18 cellular contexts compared by ENCODE assay signal in the genomic region with DNA sequence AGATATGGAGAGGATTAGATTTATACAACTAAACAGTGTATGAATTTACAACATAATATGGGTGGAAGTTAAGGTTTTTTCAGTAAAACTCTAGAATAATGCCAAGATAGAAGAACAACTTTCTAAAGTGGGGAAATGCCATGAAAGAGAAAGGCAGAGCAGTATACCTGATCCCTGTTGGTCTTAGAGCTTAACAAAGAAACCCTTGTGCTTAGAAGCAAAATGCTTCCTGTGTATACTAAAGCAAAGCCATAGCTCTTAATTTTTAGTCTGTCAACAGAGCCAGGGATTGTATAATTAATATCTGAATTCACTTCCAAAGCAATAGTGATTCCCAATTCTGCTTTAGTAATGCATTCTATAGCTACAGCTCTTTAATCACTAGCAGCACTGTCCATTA. TPM values are rescaled to one million over a fixed set of nuclear protein-coding genes. Genes with fewer than 3 reads are reported as not detected.
DNase-seq lines count a peak whose midpoint lies in the region; ATAC-seq, FAIRE-seq and TF ChIP-seq lines count a peak whose summit lies in the region.
"Had no signal": no experiment of that assay in that cellular context is flagged by ENCODE, and none has a peak within 500 bp of the region (broad histone marks: within the 10 kb centered on the region; RNA-seq: fewer than 3 reads in every experiment).

No MANE protein-coding gene starts in this region.

- no peak overlapping the region for H4K91ac ChIP-seq in H1 (replicated peaks; ENCODE audit: insufficient read length, low read length)

- H3K79me1 ChIP-seq in H1 (ENCODE audit: low read depth, low read length): no peaks in the 10 kb centered on the region; the same call in 1 of the 2 replicates

- no peak overlapping the region for H4K8ac ChIP-seq in H1 (ENCODE audit: extremely low read depth, insufficient read depth, low read length)

- no peak overlapping the region for H3K23ac ChIP-seq in H1 (ENCODE audit: insufficient read length)

- no peak overlapping the region for H2BK15ac ChIP-seq in H1 (ENCODE audit: low read length)

- H2BK12ac ChIP-seq in H1 (ENCODE audit: low read depth, low read length): no peak overlapping the region

- in situ Hi-C loops in HepG2 (cut with HindIII; ENCODE audit: extremely low pct_ligation_motif_present, low pct_unique_long_range_greater_than_20kb): no loop called here

- no TSS peak for BruUV-seq in HepG2 (replicated peaks; lab: Mats Ljungman, UMichigan)

- peak; percentile 79 for ATAC-seq in HepG2
- no peak for ATAC-seq in right lobe of liver
- ATAC-seq in effector memory CD8-positive, alpha-beta T cell (replicated peaks): no peak
- ATAC-seq in CD8-positive, alpha-beta T cell: no peak

- H2AK5ac ChIP-seq in H1 (ENCODE audit: low read depth, low read length): no peak overlapping the region

- no peak for TF ChIP-seq RAD21 in HepG2 (CRISPR knock-in tag; IDR thresholded peaks at IDR 0.05)
- TF ChIP-seq RAD21 in H1 (IDR thresholded peaks at IDR 0.05 in 1 of 2, conservative IDR thresholded peaks at IDR 0.05 in 1 of 2; ENCODE audit: low read depth in 2 of 2, low read length in 2 of 2): no peak

- DNase-seq in HepG2 (ENCODE audit: low spot score) (peak; percentile 35), right lobe of liver (no peak), H1 (ENCODE audit: low read depth in 1 of 2, low spot score in 2 of 2) (no peak), tibial artery (no peak), DMS153 (lab: John Stamatoyannopoulos, UW) (no peak)
- no peak for DNase-seq in effector memory CD8-positive, alpha-beta T cell
- no peak for DNase-seq in CD8-positive, alpha-beta T cell
- DNase-seq: 8988T; BE2C; C1 segment of cervical spinal cord; CD4-positive, CD25-positive, alpha-beta regulatory T cell; DMS79 treated with DMSO at 0.1 percent for 48 hours; GF-D8; GOT3; Kasumi-1; KG1 had no signal

- TF ChIP-seq POLR2A in HepG2 (IDR thresholded peaks at IDR 0.05; ENCODE audit: insufficient read depth in 1 of 2, low read depth in 2 of 2, low read length in 2 of 2) (no peak), right lobe of liver (IDR thresholded peaks at IDR 0.05) (no peak), H1 (IDR thresholded peaks at IDR 0.05; ENCODE audit: control extremely low read depth in 1 of 2, low read depth in 2 of 2, low read length in 2 of 2) (no peak)

- H3K79me2 ChIP-seq in HepG2 (ENCODE audit: insufficient read depth, low read length): peaks cover 36% of the 10 kb centered on the region
- peaks cover 3 to 79% of the 10 kb centered on the region in 2 experiments; a peak in 3 of 4 replicates for H3K79me2 ChIP-seq in H1 (ENCODE audit: control insufficient read depth in 1 of 2, insufficient read depth in 2 of 2, low read length in 2 of 2)

- H4K20me1 ChIP-seq in HepG2 (ENCODE audit: insufficient read depth, low read length) (no peaks in the 10 kb centered on the region), H1 (replicated peaks in 1 of 2; ENCODE audit: control insufficient read depth in 1 of 2, insufficient read depth in 2 of 2, low read length in 2 of 2) (no peaks in the 10 kb centered on the region)

- TF ChIP-seq EP300 in HepG2 (IDR thresholded peaks at IDR 0.05; ENCODE audit: low read depth in 2 of 2, low read length in 2 of 2) (no peak), HepG2 (CRISPR knock-in tag; IDR thresholded peaks at IDR 0.05; ENCODE audit: borderline replicate concordance) (no peak), H1 (IDR thresholded peaks at IDR 0.05; ENCODE audit: borderline replicate concordance in 1 of 2, low read depth in 2 of 2, low read length in 2 of 2) (no peak)

- H3K4me2 ChIP-seq in HepG2 (ENCODE audit: low read depth, low read length): peak overlapping the region; percentile 44; the same call in 1 of the 2 replicates
- no peak overlapping the region for H3K4me2 ChIP-seq in H1 (ENCODE audit: insufficient read depth in 1 of 2, low read depth in 2 of 2, low read length in 2 of 2)

- no peak overlapping the region for H3K18ac ChIP-seq in H1 (ENCODE audit: extremely low read depth, low read length)

- H3K9me3 ChIP-seq in HepG2 (ENCODE audit: low read length) (no peaks in the 10 kb centered on the region), right lobe of liver (no peaks in the 10 kb centered on the region), HUES6 (ENCODE audit: control insufficient read depth, insufficient read depth, low read depth, low read length) (peaks cover 8% of the 10 kb centered on the region; the same call in 1 of the 2 replicates), H1 (ENCODE audit: insufficient read depth in 2 of 2, low read depth in 1 of 2, low read length in 1 of 2) (peaks cover 0 to 3% of the 10 kb centered on the region in 2 experiments; a peak in 1 of 4 replicates), tibial artery (no peaks in the 10 kb centered on the region)
- H3K9me3 ChIP-seq in CD8-positive, alpha-beta T cell (ENCODE audit: low read length): no peaks in the 10 kb centered on the region
- H3K9me3 ChIP-seq: BE2C, HAP-1 had no signal

- H3K27ac ChIP-seq in HepG2 (ENCODE audit: extremely low read length, insufficient read depth, low read length) (peak overlapping the region; percentile 22), right lobe of liver (no peak overlapping the region), HUES6 (ENCODE audit: low read depth, low read length) (peak overlapping the region; percentile 4; the same call in 1 of the 2 replicates), H1 (ENCODE audit: low read depth, low read length) (no peak overlapping the region), tibial artery (no peak overlapping the region)
- no peak overlapping the region for H3K27ac ChIP-seq in CD8-positive, alpha-beta T cell (ENCODE audit: low read depth, low read length)

- H3K4ac ChIP-seq in H1 (replicated peaks; ENCODE audit: insufficient read length, low read depth, low read length): no peak overlapping the region

- H4K5ac ChIP-seq in H1 (ENCODE audit: insufficient read length, low read depth, low read length): peak overlapping the region; percentile 54

- H2BK20ac ChIP-seq in H1 (ENCODE audit: low read length): no peak overlapping the region

- intact Hi-C loops in HepG2 (cut with micrococcal nuclease; ENCODE audit: unreplicated experiment) (no loop called here), right lobe of liver (cut with DNase I) (no loop called here), tibial artery (cut with DNase I; ENCODE audit: low total_unique reads) (no loop called here)
- intact Hi-C loops in CD8-positive, alpha-beta T cell (cut with DNase I, micrococcal nuclease): no loop called here

- TF ChIP-seq CTCF in HepG2 (CRISPR knock-in tag; IDR thresholded peaks at IDR 0.05): no peak
- no peak for TF ChIP-seq CTCF in right lobe of liver (IDR thresholded peaks at IDR 0.05)
- no peak for TF ChIP-seq CTCF in H1 (IDR thresholded peaks at IDR 0.05; ENCODE audit: control extremely low read depth in 1 of 3, insufficient read depth in 1 of 3, low read depth in 1 of 3, low read length in 3 of 3)
- no peak for TF ChIP-seq CTCF in tibial artery (IDR thresholded peaks at IDR 0.05)
- TF ChIP-seq CTCF in CD8-positive, alpha-beta T cell (IDR thresholded peaks at IDR 0.05): no peak

- H3K4me1 ChIP-seq in HepG2 (ENCODE audit: insufficient read depth, low read length) (peaks cover 38% of the 10 kb centered on the region), right lobe of liver (peaks cover 0 to 5% (median 2%) of the 10 kb centered on the region in 4 donors), HUES6 (ENCODE audit: control insufficient read depth, insufficient read depth, low read length) (peaks cover 24% of the 10 kb centered on the region), H1 (replicated peaks in 1 of 4; ENCODE audit: control insufficient read depth in 3 of 4, insufficient read depth in 4 of 4, low read length in 3 of 4) (peaks cover 1 to 14% (median 9%) of the 10 kb centered on the region in 4 experiments; a peak in 4 of 7 replicates), tibial artery (peaks cover 0 to 49% (median 5%) of the 10 kb centered on the region in 4 donors)
- H3K4me1 ChIP-seq in CD8-positive, alpha-beta T cell (ENCODE audit: insufficient read depth, low read length): no peaks in the 10 kb centered on the region
- H3K4me1 ChIP-seq: BE2C had no signal

- H3K4me3 ChIP-seq in HepG2 (replicated peaks in 1 of 3; ENCODE audit: insufficient read depth in 1 of 3, low read depth in 2 of 3, low read length in 3 of 3): no peak overlapping the region
- H3K4me3 ChIP-seq in right lobe of liver: no peak overlapping the region
- no peak overlapping the region for H3K4me3 ChIP-seq in HUES6 (ENCODE audit: low read depth, low read length)
- H3K4me3 ChIP-seq in H1 (ENCODE audit: extremely low read depth in 1 of 4, insufficient read depth in 2 of 4, low read depth in 3 of 4, low read length in 4 of 4): no peak overlapping the region
- no peak overlapping the region for H3K4me3 ChIP-seq in tibial artery
- no peak overlapping the region for H3K4me3 ChIP-seq in CD8-positive, alpha-beta T cell (ENCODE audit: low read depth, low read length)
- H3K4me3 ChIP-seq: HAP-1 had no signal

- no peak overlapping the region for H2BK120ac ChIP-seq in H1 (replicated peaks; ENCODE audit: low read depth, low read length)

- POLR2A ChIA-PET in HepG2 (lab: Yijun Ruan, JAX) (interaction anchor here (2.7 kb wide), 1 partner anchor 14 kb away, joined by 9 read pairs; a partner anchor contains a TSS), H1 (lab: Charles Lee; ENCODE audit: partially characterized antibody) (interaction anchor here (0.6 to 4.0 kb wide), 3 partner anchors 11 to 17 kb away, joined by 3 to 25 read pairs (median 4); a partner anchor contains a TSS)
- POLR2A ChIA-PET in CD8-positive, alpha-beta T cell (lab: Charles Lee): interaction anchor here (0.5 to 0.6 kb wide), 2 partner anchors 14 to 166 kb away, joined by 3 read pairs; a partner anchor contains a TSS

- H3K27me3 Mint-ChIP-seq in effector memory CD8-positive, alpha-beta T cell: no peaks in the 10 kb centered on the region
- H3K27me3 Mint-ChIP-seq in CD8-positive, alpha-beta T cell (ENCODE audit: low read depth): no peaks in the 10 kb centered on the region
- H3K27me3 Mint-ChIP-seq: CD4-positive, CD25-positive, alpha-beta regulatory T cell had no signal

- no peak overlapping the region for H2AFZ ChIP-seq in HepG2 (ENCODE audit: low read length)
- H2AFZ ChIP-seq in H1 (ENCODE audit: low read length): no peak overlapping the region

- no peak overlapping the region for H3K56ac ChIP-seq in H1 (replicated peaks; ENCODE audit: insufficient read length, low read depth, low read length)

- CTCF ChIA-PET in HepG2 (lab: Yijun Ruan, JAX; ENCODE audit: low intra/inter-chr PET ratio, low total read pairs): no interaction called here
- CTCF ChIA-PET in H1 (lab: Charles Lee; ENCODE audit: partially characterized antibody): interaction anchor here (0.7 to 0.9 kb wide), 2 partner anchors 11 to 24 kb away, joined by 3 read pairs; no protein-coding TSS in a partner anchor
- CTCF ChIA-PET in CD8-positive, alpha-beta T cell (lab: Charles Lee): interaction anchor here (1.0 to 1.7 kb wide), 2 partner anchors 107 to 156 kb away, joined by 4 to 5 read pairs; no protein-coding TSS in a partner anchor

- H3K4me3 Mint-ChIP-seq in effector memory CD8-positive, alpha-beta T cell: no peak overlapping the region
- H3K4me3 Mint-ChIP-seq in CD8-positive, alpha-beta T cell: no peak overlapping the region
- H3K4me3 Mint-ChIP-seq: CD4-positive, CD25-positive, alpha-beta regulatory T cell had no signal

- no peaks in the 10 kb centered on the region; a peak in 1 of 5 replicates for H3K36me3 ChIP-seq in HepG2 (replicated peaks in 1 of 2; ENCODE audit: control insufficient read depth in 1 of 2, insufficient read depth in 2 of 2, low read length in 2 of 2)
- H3K36me3 ChIP-seq in right lobe of liver: no peaks in the 10 kb centered on the region
- peaks cover 14% of the 10 kb centered on the region for H3K36me3 ChIP-seq in HUES6 (ENCODE audit: control insufficient read depth, insufficient read depth, low read length)
- no peaks in the 10 kb centered on the region; a peak in 1 of 8 replicates for H3K36me3 ChIP-seq in H1 (ENCODE audit: control insufficient read depth in 2 of 4, insufficient read depth in 4 of 4, low read length in 3 of 4)
- H3K36me3 ChIP-seq in tibial artery: no peaks in the 10 kb centered on the region
- no peaks in the 10 kb centered on the region for H3K36me3 ChIP-seq in CD8-positive, alpha-beta T cell (ENCODE audit: insufficient read depth, low read length)
- H3K36me3 ChIP-seq: BE2C, HAP-1 had no signal

- H2BK5ac ChIP-seq in H1 (ENCODE audit: low read depth, low read length): no peak overlapping the region

- no peaks in the 10 kb centered on the region for H3K9me3 Mint-ChIP-seq in effector memory CD8-positive, alpha-beta T cell
- H3K9me3 Mint-ChIP-seq in CD8-positive, alpha-beta T cell: no peaks in the 10 kb centered on the region
- H3K9me3 Mint-ChIP-seq: CD4-positive, CD25-positive, alpha-beta regulatory T cell had no signal

- FAIRE-seq in HepG2 (lab: Jason Lieb, UNC) (no peak), H1 (lab: Jason Lieb, UNC) (no peak)

- H3K14ac ChIP-seq in H1 (ENCODE audit: insufficient read length): no peak overlapping the region

- H3K4me1 Mint-ChIP-seq in effector memory CD8-positive, alpha-beta T cell (ENCODE audit: low read depth in 2 of 2): peaks cover 2 to 8% of the 10 kb centered on the region in 2 donors
- peaks cover 10% of the 10 kb centered on the region for H3K4me1 Mint-ChIP-seq in CD8-positive, alpha-beta T cell (ENCODE audit: low read depth)

- H3K9ac ChIP-seq in HepG2 (ENCODE audit: insufficient read depth, low read depth, low read length): no peak overlapping the region
- H3K9ac ChIP-seq in HUES6 (ENCODE audit: low read length): no peak overlapping the region
- H3K9ac ChIP-seq in H1 (replicated peaks in 1 of 4; ENCODE audit: extremely low read depth in 1 of 4, low read depth in 3 of 4, low read length in 3 of 4): no peak overlapping the region

- no peaks in the 10 kb centered on the region for H3K23me2 ChIP-seq in H1 (ENCODE audit: low read depth, low read length)

- no peak overlapping the region for H3K27ac Mint-ChIP-seq in effector memory CD8-positive, alpha-beta T cell
- H3K27ac Mint-ChIP-seq in CD8-positive, alpha-beta T cell: no peak overlapping the region
- H3K27ac Mint-ChIP-seq: CD4-positive, CD25-positive, alpha-beta regulatory T cell had no signal

- H3K36me3 Mint-ChIP-seq in effector memory CD8-positive, alpha-beta T cell (ENCODE audit: insufficient read depth): peaks cover 8% of the 10 kb centered on the region
- H3K36me3 Mint-ChIP-seq in CD8-positive, alpha-beta T cell: peaks cover 17% of the 10 kb centered on the region

- H3K27me3 ChIP-seq in HepG2 (ENCODE audit: control insufficient read depth in 1 of 2, insufficient read depth in 2 of 2, low read length in 2 of 2) (no peaks in the 10 kb centered on the region), right lobe of liver (no peaks in the 10 kb centered on the region), HUES6 (ENCODE audit: control insufficient read depth, insufficient read depth, low read length) (no peaks in the 10 kb centered on the region), H1 (replicated peaks in 1 of 4; ENCODE audit: control insufficient read depth in 3 of 4, extremely low read depth in 1 of 4, insufficient read depth in 3 of 4, low read length in 3 of 4) (no peaks in the 10 kb centered on the region), tibial artery (no peaks in the 10 kb centered on the region)
- H3K27me3 ChIP-seq in CD8-positive, alpha-beta T cell (ENCODE audit: insufficient read depth, low read length): no peaks in the 10 kb centered on the region
- H3K27me3 ChIP-seq: BE2C had no signal

RNA-seq across cellular contexts. Expression of a gene that starts 14.4 kb away (rescaled TPM):
- total RNA-seq in HepG2 (2016; rRNA removed; fragmentation: Illumina TruSeq; extraction: Trizol) (9.9 and 10.1 TPM in 2 replicates), right lobe of liver (1 to 10 TPM; 3.8 to 8.6 (median 6.3) TPM)
- total RNA-seq in HepG2 (2016; cell fraction: cytosol; rRNA removed; fragmentation: Illumina TruSeq; extraction: Trizol; ENCODE audit: low read depth): 5.5 and 6.6 TPM in 2 replicates
- total RNA-seq in HepG2 (2016; cell fraction: insoluble cytoplasmic fraction; rRNA removed; fragmentation: Illumina TruSeq; extraction: Trizol): 9.8 and 12.3 TPM in 2 replicates
- total RNA-seq in HepG2 (2016; cell fraction: membrane; rRNA removed; fragmentation: Illumina TruSeq; extraction: Trizol): 11.8 and 13.0 TPM in 2 replicates
- total RNA-seq in HepG2 (2016; cell fraction: nucleus; rRNA removed; fragmentation: Illumina TruSeq; extraction: Trizol): 7.3 and 8.5 TPM in 2 replicates
- polyA plus RNA-seq in HepG2 (2011; rRNA removed) (11.3 and 13.9 TPM in 2 replicates), H1 (2011; rRNA removed) (6.2 and 6.3 TPM in 2 replicates)
- 10.5 and 13.4 TPM in 2 replicates for polyA plus RNA-seq in HepG2 (2011; cell fraction: cytosol; rRNA removed)
- polyA plus RNA-seq in HepG2 (2011; cell fraction: nucleus; rRNA removed): 3.9 and 5.8 TPM in 2 replicates
- 14.9 and 15.4 TPM in 2 replicates for polyA plus RNA-seq in HepG2 (2012)
- 7.0 and 7.2 TPM in 2 replicates for polyA plus RNA-seq in HepG2 (2016; cell fraction: cytosol; fragmentation: Illumina TruSeq; extraction: Trizol; ENCODE audit: low read depth)
- 15.7 and 16.4 TPM in 2 replicates for polyA plus RNA-seq in HepG2 (2016; cell fraction: insoluble cytoplasmic fraction; fragmentation: Illumina TruSeq; extraction: Trizol; ENCODE audit: low read depth)
- polyA plus RNA-seq in HepG2 (2016; cell fraction: membrane; fragmentation: Illumina TruSeq; extraction: Trizol; ENCODE audit: low read depth): 12.6 and 13.2 TPM in 2 replicates
- polyA plus RNA-seq in HepG2 (2016; cell fraction: nucleus; fragmentation: Illumina TruSeq; extraction: Trizol; ENCODE audit: insufficient read depth, low read depth): 7.9 and 8.9 TPM in 2 replicates
- polyA minus RNA-seq in HepG2 (2011; rRNA and poly(A)+ RNA removed; ENCODE audit: low replicate concordance): 5.1 and 6.1 TPM in 2 replicates
- polyA minus RNA-seq in HepG2 (2011; cell fraction: cytosol; rRNA and poly(A)+ RNA removed): 6.2 and 9.6 TPM in 2 replicates
- polyA minus RNA-seq in HepG2 (2011; cell fraction: nucleus; rRNA and poly(A)+ RNA removed): 17.6 and 21.1 TPM in 2 replicates
- 13.2 and 14.5 TPM in 2 replicates for total RNA-seq in H1 (2021; fragmentation: NEBNext Ultra II Directional; extraction: Animal tissue kit (Norgen Biotek cat#: 25700))
- polyA plus RNA-seq in H1 (2011; cell fraction: cytosol; rRNA removed): 10.3 TPM
- polyA plus RNA-seq in H1 (2011; cell fraction: nucleus; rRNA removed): 7.5 TPM
- polyA plus RNA-seq in H1 (2012, experiment 1 of 2): 7.9 to 16.3 TPM (median 10.0 TPM) in 4 replicates
- 3.6 TPM for polyA plus RNA-seq in H1 (2012, experiment 2 of 2)
- polyA plus RNA-seq in H1 (2013, experiment 1 of 2): 12.1 TPM
- 13.5 TPM for polyA plus RNA-seq in H1 (2013, experiment 2 of 2)
- 3.2 and 4.7 TPM in 2 replicates for polyA minus RNA-seq in H1 (2011; rRNA and poly(A)+ RNA removed)
- 7.3 TPM for polyA minus RNA-seq in H1 (2011; cell fraction: cytosol; rRNA and poly(A)+ RNA removed)
- 12.0 TPM for polyA minus RNA-seq in H1 (2011; cell fraction: nucleus; rRNA and poly(A)+ RNA removed)
- total RNA-seq in CD8-positive, alpha-beta T cell: 1 to 10 TPM; 3.1 to 4.0 TPM

RNA-seq across cellular contexts. Expression of a gene that starts 14.8 kb away (rescaled TPM):
- total RNA-seq in HepG2 (2016; rRNA removed; fragmentation: Illumina TruSeq; extraction: Trizol) (22.0 and 25.2 TPM in 2 replicates), right lobe of liver (10 to 100 TPM in 3 of 6 experiments, 1 to 10 TPM in 3; 8.4 to 13.1 (median 10.3) TPM)
- total RNA-seq in HepG2 (2016; cell fraction: cytosol; rRNA removed; fragmentation: Illumina TruSeq; extraction: Trizol; ENCODE audit: low read depth): 24.6 and 25.6 TPM in 2 replicates
- total RNA-seq in HepG2 (2016; cell fraction: insoluble cytoplasmic fraction; rRNA removed; fragmentation: Illumina TruSeq; extraction: Trizol): 23.0 and 26.4 TPM in 2 replicates
- total RNA-seq in HepG2 (2016; cell fraction: membrane; rRNA removed; fragmentation: Illumina TruSeq; extraction: Trizol): 16.4 and 17.3 TPM in 2 replicates
- 15.0 and 15.1 TPM in 2 replicates for total RNA-seq in HepG2 (2016; cell fraction: nucleus; rRNA removed; fragmentation: Illumina TruSeq; extraction: Trizol)
- polyA plus RNA-seq in HepG2 (2011; rRNA removed) (10.4 and 11.3 TPM in 2 replicates), H1 (2011; rRNA removed) (29.2 and 37.2 TPM in 2 replicates)
- 7.4 and 10.3 TPM in 2 replicates for polyA plus RNA-seq in HepG2 (2011; cell fraction: cytosol; rRNA removed)
- 5.7 and 7.3 TPM in 2 replicates for polyA plus RNA-seq in HepG2 (2011; cell fraction: nucleus; rRNA removed)
- 9.7 and 10.6 TPM in 2 replicates for polyA plus RNA-seq in HepG2 (2012)
- 0.92 TPM in 2 replicates for polyA plus RNA-seq in HepG2 (2016; cell fraction: cytosol; fragmentation: Illumina TruSeq; extraction: Trizol; ENCODE audit: low read depth)
- 20.8 and 22.8 TPM in 2 replicates for polyA plus RNA-seq in HepG2 (2016; cell fraction: insoluble cytoplasmic fraction; fragmentation: Illumina TruSeq; extraction: Trizol; ENCODE audit: low read depth)
- 3.6 and 3.8 TPM in 2 replicates for polyA plus RNA-seq in HepG2 (2016; cell fraction: membrane; fragmentation: Illumina TruSeq; extraction: Trizol; ENCODE audit: low read depth)
- 16.3 and 17.8 TPM in 2 replicates for polyA plus RNA-seq in HepG2 (2016; cell fraction: nucleus; fragmentation: Illumina TruSeq; extraction: Trizol; ENCODE audit: insufficient read depth, low read depth)
- 19.1 and 32.6 TPM in 2 replicates for polyA minus RNA-seq in HepG2 (2011; rRNA and poly(A)+ RNA removed; ENCODE audit: low replicate concordance)
- 13.6 and 15.4 TPM in 2 replicates for polyA minus RNA-seq in HepG2 (2011; cell fraction: cytosol; rRNA and poly(A)+ RNA removed)
- polyA minus RNA-seq in HepG2 (2011; cell fraction: nucleus; rRNA and poly(A)+ RNA removed): 23.0 and 24.5 TPM in 2 replicates
- total RNA-seq in H1 (2021; fragmentation: NEBNext Ultra II Directional; extraction: Animal tissue kit (Norgen Biotek cat#: 25700)): 60.8 and 62.7 TPM in 2 replicates
- 34.5 TPM for polyA plus RNA-seq in H1 (2011; cell fraction: cytosol; rRNA removed)
- polyA plus RNA-seq in H1 (2011; cell fraction: nucleus; rRNA removed): 16.9 TPM
- 23.5 to 33.6 TPM (median 29.3 TPM) in 4 replicates for polyA plus RNA-seq in H1 (2012, experiment 1 of 2)
- polyA plus RNA-seq in H1 (2012, experiment 2 of 2): 22.2 TPM
- 22.9 TPM for polyA plus RNA-seq in H1 (2013, experiment 1 of 2)
- polyA plus RNA-seq in H1 (2013, experiment 2 of 2): 23.0 TPM
- polyA minus RNA-seq in H1 (2011; rRNA and poly(A)+ RNA removed): 87.1 and 87.9 TPM in 2 replicates
- polyA minus RNA-seq in H1 (2011; cell fraction: cytosol; rRNA and poly(A)+ RNA removed): 41.2 TPM
- polyA minus RNA-seq in H1 (2011; cell fraction: nucleus; rRNA and poly(A)+ RNA removed): 45.4 TPM
- total RNA-seq in CD8-positive, alpha-beta T cell: 10 to 100 TPM; 31.5 to 33.7 TPM

Comparison
In these comparisons a context has a peak if more than half of its experiments do, and no peak if none do; other contexts are left out.
1. H3K27ac ChIP-seq: peak in HepG2 (single experiment) and HUES6 (single experiment); none in right lobe of liver (0 of 3), H1 (single experiment), tibial artery (0 of 2) and CD8-positive, alpha-beta T cell (single experiment).